In genomic region chr15:95559875-95560394, GRCh38 we compare ENCODE assay signal across 12 cellular contexts.
DNase-seq lines count a peak whose midpoint lies in the region; ATAC-seq, FAIRE-seq and TF ChIP-seq lines count a peak whose summit lies in the region.
"Had no signal": no experiment of that assay in that cellular context is flagged by ENCODE, and none has a peak within 500 bp of the region (broad histone marks: within the 10 kb centered on the region; RNA-seq: fewer than 3 reads in every experiment).

No MANE protein-coding gene starts in this region.

- H3K79me2 ChIP-seq in GM12878 (ENCODE audit: control insufficient read depth, insufficient read depth, low read length): no peaks in the 10 kb centered on the region

- H3K27ac ChIP-seq in GM12878 (ENCODE audit: control insufficient read depth, insufficient read depth) (no peak overlapping the region), stomach (no peak overlapping the region), Peyer's patch (no peak overlapping the region)
- H3K27ac ChIP-seq: thyroid gland had no signal

- ATAC-seq in GM12878: no peak
- ATAC-seq: effector memory CD8-positive, alpha-beta T cell had no signal

- no peaks in the 10 kb centered on the region; the same call in 2 of the 3 replicates for H3K9me3 ChIP-seq in GM12878 (replicated peaks; ENCODE audit: control insufficient read depth, insufficient read depth, low read length)
- no peaks in the 10 kb centered on the region for H3K9me3 ChIP-seq in stomach
- H3K9me3 ChIP-seq in Peyer's patch: no peaks in the 10 kb centered on the region
- H3K9me3 ChIP-seq: thyroid gland had no signal

- H3K36me3 ChIP-seq in BJ (ENCODE audit: control insufficient read depth, insufficient read depth, low read length) (no peaks in the 10 kb centered on the region), GM12878 (ENCODE audit: control insufficient read depth in 2 of 2, insufficient read depth in 2 of 2, low read length in 1 of 2) (no peaks in the 10 kb centered on the region), stomach (no peaks in the 10 kb centered on the region), Peyer's patch (no peaks in the 10 kb centered on the region)
- H3K36me3 ChIP-seq: thyroid gland had no signal

- DNase-seq in BJ (ENCODE audit: low read depth) (peak; percentile 71), LHCN-M2 (ENCODE audit: low read depth) (peak; percentile 89), GM12878 (ENCODE audit: low read depth, low spot score) (no peak), lung microvascular endothelial cell (ENCODE audit: low read depth in 2 of 2) (peak; percentile 20 to 94), epidermal melanocyte (ENCODE audit: insufficient read length, low spot score) (no peak), stomach (no peak), CD1c-positive myeloid dendritic cell (ENCODE audit: extremely low spot score) (no peak), Peyer's patch (no peak)
- DNase-seq: activated T-cell treated with anti-CD3 and anti-CD28 coated beads, Interleukin-2, amount 50 U/mL, for 24 hours; effector memory CD8-positive, alpha-beta T cell; NCI-H1417 treated with DMSO at 0.1 percent for 48 hours had no signal

- CTCF ChIA-PET in BJ (lab: Yijun Ruan, JAX): interaction anchor here (1.2 kb wide), 1 partner anchor 150 kb away, joined by 3 read pairs; no protein-coding TSS in a partner anchor
- CTCF ChIA-PET in GM12878 (lab: Yijun Ruan, JAX): no interaction called here

- SMC1A ChIA-PET in GM12878 (lab: Charles Lee; ENCODE audit: uncharacterized antibody, unreplicated experiment): interaction anchor here (1.1 kb wide), 1 partner anchor 236 kb away, joined by 3 read pairs; no protein-coding TSS in a partner anchor

- TF ChIP-seq CTCF in BJ (IDR thresholded peaks at IDR 0.05; ENCODE audit: insufficient read depth, low read depth, low read length): no peak
- no peak for TF ChIP-seq CTCF in GM12878 (IDR thresholded peaks at IDR 0.05 in 2 of 3, conservative IDR thresholded peaks at IDR 0.05 in 1 of 3; ENCODE audit: control insufficient read depth in 2 of 3, extremely low read depth in 1 of 3, insufficient read depth in 1 of 3, low read depth in 3 of 3, low read length in 3 of 3)
- TF ChIP-seq CTCF in stomach (IDR thresholded peaks at IDR 0.05): no peak
- no peak for TF ChIP-seq CTCF in Peyer's patch (IDR thresholded peaks at IDR 0.05)

- no peak overlapping the region for H3K4me3 ChIP-seq in BJ (ENCODE audit: low read depth, low read length)
- H3K4me3 ChIP-seq in GM12878: no peak overlapping the region
- no peak overlapping the region for H3K4me3 ChIP-seq in stomach
- H3K4me3 ChIP-seq in Peyer's patch: no peak overlapping the region
- H3K4me3 ChIP-seq: thyroid gland had no signal

- H3K4me2 ChIP-seq in GM12878 (ENCODE audit: control insufficient read depth, insufficient read depth): no peak overlapping the region

- in situ Hi-C loops in GM12878 (cut with MboI): no loop called here

- RAD21 ChIA-PET in GM12878 (lab: Charles Lee; ENCODE audit: unreplicated experiment): no interaction called here

- TF ChIP-seq EP300 in GM12878 (IDR thresholded peaks at IDR 0.05; ENCODE audit: borderline replicate concordance in 1 of 2, control insufficient read depth in 1 of 2, low read depth in 2 of 2, low read length in 2 of 2): no peak
- TF ChIP-seq EP300 in stomach (IDR thresholded peaks at IDR 0.05): no peak

- no peak for TF ChIP-seq POLR2A in GM12878 (IDR thresholded peaks at IDR 0.05; ENCODE audit: low read depth, low read length)
- TF ChIP-seq POLR2A in stomach (IDR thresholded peaks at IDR 0.05): no peak
- TF ChIP-seq POLR2A in Peyer's patch (IDR thresholded peaks at IDR 0.05): no peak

- no peaks in the 10 kb centered on the region for H3K4me1 ChIP-seq in GM12878 (ENCODE audit: control insufficient read depth, insufficient read depth, low read length)
- peaks cover 0 to 11% (median 0%) of the 10 kb centered on the region in 4 donors for H3K4me1 ChIP-seq in stomach
- no peaks in the 10 kb centered on the region for H3K4me1 ChIP-seq in Peyer's patch
- H3K4me1 ChIP-seq: thyroid gland had no signal

- no peak for FAIRE-seq in GM12878 (lab: Jason Lieb, UNC)

- intact Hi-C loops in GM12878 (cut with micrococcal nuclease; ENCODE audit: unreplicated experiment): no loop called here
- intact Hi-C loops in stomach (cut with DNase I; ENCODE audit: low total_unique reads): loop anchor here (5.0 kb wide), 1 partner anchor 47 kb away; no protein-coding TSS in a partner anchor

- no peak overlapping the region for H2AFZ ChIP-seq in GM12878 (ENCODE audit: control insufficient read depth, low read depth, low read length)

- 61% methylated on average over 7 of the region's 7 CpGs for WGBS in GM12878 (ENCODE audit: insufficient coverage, insufficient replicate concordance, low lambda C conversion rate, missing lambda C conversion rate)
- WGBS in stomach, 5 donors: 74 to 86% (median 81%) methylated on average over 7 of the region's 7 CpGs

- no peak for TF ChIP-seq RAD21 in GM12878 (IDR thresholded peaks at IDR 0.05; ENCODE audit: insufficient read depth, low read depth, low read length)

- no peaks in the 10 kb centered on the region for H4K20me1 ChIP-seq in GM12878 (ENCODE audit: control insufficient read depth, insufficient read depth)

- no TSS peak for BruUV-seq in GM12878 (replicated peaks; lab: Mats Ljungman, UMichigan)

- POLR2A ChIA-PET in BJ (lab: Charles Lee): no interaction called here
- POLR2A ChIA-PET in GM12878 (lab: Charles Lee): interaction anchor here (0.6 kb wide), 1 partner anchor 11 kb away, joined by 5 read pairs; no protein-coding TSS in a partner anchor

- no peaks in the 10 kb centered on the region for H3K27me3 ChIP-seq in BJ (ENCODE audit: control insufficient read depth, insufficient read depth, low read length)
- H3K27me3 ChIP-seq in GM12878 (replicated peaks in 1 of 2; ENCODE audit: control insufficient read depth in 2 of 2, insufficient read depth in 2 of 2, low read length in 1 of 2): no peaks in the 10 kb centered on the region
- no peaks in the 10 kb centered on the region for H3K27me3 ChIP-seq in stomach
- no peaks in the 10 kb centered on the region for H3K27me3 ChIP-seq in Peyer's patch
- H3K27me3 ChIP-seq: thyroid gland had no signal

- no peak overlapping the region for H3K9ac ChIP-seq in GM12878 (ENCODE audit: control insufficient read depth, insufficient read depth, low read length)

TF ChIP-seq in GM12878, 131 proteins besides CTCF, POLR2A, EP300 and RAD21:
- TF ChIP-seq IRF4 (IDR thresholded peaks at IDR 0.05; ENCODE audit: low read depth, low read length) (no peak), RELB (IDR thresholded peaks at IDR 0.05; ENCODE audit: low read depth) (no peak), SMAD1 (IDR thresholded peaks at IDR 0.05; ENCODE audit: low read depth, partially characterized antibody) (no peak), ATF7 (IDR thresholded peaks at IDR 0.05; ENCODE audit: low read depth) (peak; percentile 54; the same call in 1 of the 2 replicates)
TF ChIP-seq in GM12878: peak in this region for 1.

Comparison
In these comparisons a context has a peak if more than half of its experiments do, and no peak if none do; other contexts are left out.
1. DNase-seq: peak in BJ (single experiment), LHCN-M2 (single experiment) and lung microvascular endothelial cell (2 of 2); none in GM12878 (single experiment), epidermal melanocyte (single experiment), stomach (single experiment), CD1c-positive myeloid dendritic cell (single experiment) and Peyer's patch (0 of 3).